In genomic region chr11:75312346-75312745, GRCh38 we compare ENCODE assay signal across 9 cellular contexts. TPM values are rescaled to one million over a fixed set of nuclear protein-coding genes. Genes with fewer than 3 reads are reported as not detected.
DNase-seq lines count a peak whose midpoint lies in the region; ATAC-seq and TF ChIP-seq lines count a peak whose summit lies in the region.
"Had no signal": no experiment of that assay in that cellular context is flagged by ENCODE, and none has a peak within 500 bp of the region (broad histone marks: within the 10 kb centered on the region; RNA-seq: fewer than 3 reads in every experiment).

No MANE protein-coding gene starts in this region.

- no peaks in the 10 kb centered on the region for H3K36me3 ChIP-seq in colonic mucosa
- peaks cover 3 to 12% of the 10 kb centered on the region in 2 donors for H3K36me3 ChIP-seq in mucosa of rectum (ENCODE audit: control insufficient read depth in 2 of 2, insufficient read depth in 2 of 2, low read length in 2 of 2)

- peak overlapping the region; percentile 76 for H3K27ac ChIP-seq in colonic mucosa
- H3K27ac ChIP-seq in mucosa of rectum (ENCODE audit: low read depth in 2 of 2, low read length in 2 of 2) = peak overlapping the region; percentile 79 to 91
- H3K27ac ChIP-seq in substantia nigra (ENCODE audit: low read depth, low read length, poor library complexity, severe bottlenecking) = peak overlapping the region; percentile 98

- H3K4me3 ChIP-seq in colonic mucosa = no peak overlapping the region
- H3K4me3 ChIP-seq in mucosa of rectum (ENCODE audit: low read length in 2 of 2) = peak overlapping the region; percentile 41 to 54
- H3K4me3 ChIP-seq: GM23338 had no signal

- peak overlapping the region; percentile 56 to 60 for H3K9ac ChIP-seq in colonic mucosa (ENCODE audit: low read depth in 2 of 2, low read length in 2 of 2)
- H3K9ac ChIP-seq in mucosa of rectum (ENCODE audit: low read depth in 1 of 2, low read length in 2 of 2) = peak overlapping the region; percentile 63 to 73

- intact Hi-C loops in colonic mucosa (cut with DNase I) = no loop called here

- peak; percentile 22 for DNase-seq in SK-N-DZ (ENCODE audit: low spot score)
- no peak for DNase-seq in colonic mucosa
- DNase-seq in substantia nigra (lab: John Stamatoyannopoulos, UW) = no peak
- no peak for DNase-seq in inferior parietal cortex (ENCODE audit: extremely low spot score)
- no peak for DNase-seq in COLO829 (ENCODE audit: low spot score)
- DNase-seq: COR-L47 had no signal

- no peak for TF ChIP-seq CTCF in colonic mucosa (IDR thresholded peaks at IDR 0.05)

- no peak for ATAC-seq in HG03521 (IDR thresholded peaks at IDR 0.05; ENCODE audit: unreplicated experiment)
- ATAC-seq: GM23338 had no signal

- H3K4me1 ChIP-seq in colonic mucosa (peaks cover 31% of the 10 kb centered on the region), mucosa of rectum (ENCODE audit: control insufficient read depth in 2 of 2, insufficient read depth in 2 of 2, low read length in 2 of 2) (peaks cover 27 to 32% of the 10 kb centered on the region in 2 donors)

- H3K9me3 ChIP-seq in colonic mucosa (no peaks in the 10 kb centered on the region), mucosa of rectum (ENCODE audit: control insufficient read depth in 2 of 2, low read length in 2 of 2) (no peaks in the 10 kb centered on the region)

- no peaks in the 10 kb centered on the region for H3K27me3 ChIP-seq in colonic mucosa
- H3K27me3 ChIP-seq in mucosa of rectum (ENCODE audit: control insufficient read depth in 2 of 2, insufficient read depth in 2 of 2, low read length in 2 of 2) = no peaks in the 10 kb centered on the region

RNA-seq across cellular contexts. Expression of gene ARRB1, which starts 39.1 kb away (rescaled TPM):
- 17.8 and 29.7 TPM in 2 replicates for polyA plus RNA-seq in SK-N-DZ (2014; cell fraction: cytosol; rRNA removed)
- polyA plus RNA-seq in SK-N-DZ (2014; cell fraction: nucleus; rRNA removed) = 11.8 and 30.2 TPM in 2 replicates
- total RNA-seq in colonic mucosa = 10 to 100 TPM; 70.3 to 73.4 TPM
